ENCODE assay signal across 20 cellular contexts in genomic region chr13:113486698-113487097, GRCh38. TPM values are rescaled to one million over a fixed set of nuclear protein-coding genes. Genes with fewer than 3 reads are reported as not detected.
DNase-seq lines count a peak whose midpoint lies in the region; ATAC-seq, FAIRE-seq and TF ChIP-seq lines count a peak whose summit lies in the region.
"Had no signal": no experiment of that assay in that cellular context is flagged by ENCODE, and none has a peak within 500 bp of the region (broad histone marks: within the 10 kb centered on the region; RNA-seq: fewer than 3 reads in every experiment).

No MANE protein-coding gene starts in this region.

- intact Hi-C loops in heart left ventricle (cut with DNase I), result no loop called here
- intact Hi-C loops in Right ventricle myocardium superior (cut with DNase I), result no loop called here
- intact Hi-C loops in psoas muscle (cut with DNase I), result no loop called here

- H3K4me1 Mint-ChIP-seq in chondrocyte (ENCODE audit: low read depth), result peaks cover 42% of the 10 kb centered on the region

- no peak overlapping the region for H2AFZ ChIP-seq in Karpas-422 (ENCODE audit: low read length)

- no peaks in the 10 kb centered on the region for H3K27me3 Mint-ChIP-seq in chondrocyte (ENCODE audit: low read depth)
- H3K27me3 Mint-ChIP-seq: CD4-positive, alpha-beta T cell had no signal

- peaks cover 0 to 67% (median 27%) of the 10 kb centered on the region in 12 donors for H3K4me1 ChIP-seq in heart left ventricle
- H3K4me1 ChIP-seq in Karpas-422 (ENCODE audit: low read length), result peaks cover 38% of the 10 kb centered on the region
- H3K4me1 ChIP-seq in psoas muscle, result peaks cover 75% of the 10 kb centered on the region

- no peaks in the 10 kb centered on the region for H3K9me2 ChIP-seq in Karpas-422 (replicated peaks; ENCODE audit: insufficient read depth, low read length)

- H3K9ac ChIP-seq in Karpas-422 (ENCODE audit: low read length), result peak overlapping the region; percentile 29; the same call in 1 of the 2 replicates

- H4K20me1 ChIP-seq in Karpas-422 (ENCODE audit: insufficient read depth, low read depth, low read length), result peaks cover 51% of the 10 kb centered on the region

- H3K9me3 ChIP-seq in heart left ventricle (no peaks in the 10 kb centered on the region), Karpas-422 (ENCODE audit: low read length) (no peaks in the 10 kb centered on the region), psoas muscle (no peaks in the 10 kb centered on the region)
- H3K9me3 ChIP-seq: MG63, SJCRH30 had no signal

- peaks cover 2% of the 10 kb centered on the region for H3K36me3 Mint-ChIP-seq in chondrocyte (ENCODE audit: low read depth)

- DNase-seq in heart left ventricle (no peak), Right ventricle myocardium superior (no peak), Karpas-422 (no peak), chondrocyte (ENCODE audit: low spot score) (no peak), psoas muscle (no peak), GM12892 (ENCODE audit: insufficient read length) (no peak)
- DNase-seq: CD4-positive, alpha-beta T cell; DMS79; GOT3; KBM-7; MG63; NCI-H1105; NCI-H187 treated with DMSO at 0.1 percent for 48 hours; NCI-H2171; NCI-H446 treated with DMSO at 0.1 percent for 48 hours; SJCRH30 had no signal

- H3K4me3 ChIP-seq in heart left ventricle (no peak overlapping the region), Karpas-422 (ENCODE audit: low read length) (peak overlapping the region; percentile 6; the same call in 1 of the 2 replicates), psoas muscle (no peak overlapping the region)
- H3K4me3 ChIP-seq: MG63, SJCRH30 had no signal

- peak overlapping the region; percentile 27 for H3K27ac Mint-ChIP-seq in chondrocyte (ENCODE audit: unreplicated experiment)
- H3K27ac Mint-ChIP-seq: CD4-positive, alpha-beta T cell had no signal

- peaks cover 94% of the 10 kb centered on the region for H3K79me2 ChIP-seq in Karpas-422 (ENCODE audit: low read length)

- no peaks in the 10 kb centered on the region for H3K9me3 Mint-ChIP-seq in chondrocyte (ENCODE audit: low read depth)
- H3K9me3 Mint-ChIP-seq: CD4-positive, alpha-beta T cell had no signal

- H3K36me3 ChIP-seq in heart left ventricle (peaks cover 0 to 9% (median 0%) of the 10 kb centered on the region in 9 donors), Karpas-422 (ENCODE audit: insufficient read depth, low read length) (0 out of 2 replicates have a peak, but pooled peaks cover 3% of the 10 kb centered on the region), psoas muscle (ENCODE audit: insufficient read depth in 1 of 2, low read depth in 1 of 2) (no peaks in the 10 kb centered on the region)

- no peak overlapping the region for H3K4me3 Mint-ChIP-seq in chondrocyte (ENCODE audit: unreplicated experiment)

- ATAC-seq in heart left ventricle (no peak), Right ventricle myocardium superior (ENCODE audit: poor library complexity) (no peak), psoas muscle (no peak), HG02642 (IDR thresholded peaks at IDR 0.05; ENCODE audit: poor library complexity, unreplicated experiment) (no peak), GM21515 (IDR thresholded peaks at IDR 0.05; ENCODE audit: unreplicated experiment) (no peak)

- no peak for FAIRE-seq in GM12892 (lab: Jason Lieb, UNC)
- FAIRE-seq: G401.6 had no signal

- TF ChIP-seq CTCF in heart left ventricle (IDR thresholded peaks at IDR 0.05), result no peak
- no peak for TF ChIP-seq CTCF in chondrocyte (IDR thresholded peaks at IDR 0.05)
- TF ChIP-seq CTCF in psoas muscle (IDR thresholded peaks at IDR 0.05), result no peak

- peak overlapping the region; percentile 94 for H3K4me2 ChIP-seq in Karpas-422 (ENCODE audit: low read depth, low read length, poor library complexity, severe bottlenecking)

- TF ChIP-seq POLR2A in heart left ventricle (IDR thresholded peaks at IDR 0.05) (no peak), GM12892 (IDR thresholded peaks at IDR 0.05; ENCODE audit: low read depth, low read length) (no peak)

- H3K27ac ChIP-seq in heart left ventricle, result peak overlapping the region in 11 of 12 donors; percentile 8 to 97 (median 74)
- peak overlapping the region; percentile 71 for H3K27ac ChIP-seq in Karpas-422 (ENCODE audit: low read length)
- peak overlapping the region; percentile 88 for H3K27ac ChIP-seq in psoas muscle
- H3K27ac ChIP-seq: SJCRH30 had no signal

- H3K27me3 ChIP-seq in heart left ventricle (no peaks in the 10 kb centered on the region), Karpas-422 (ENCODE audit: low read length) (no peaks in the 10 kb centered on the region), psoas muscle (ENCODE audit: insufficient read depth in 3 of 3, low read length in 2 of 3) (no peaks in the 10 kb centered on the region)
- H3K27me3 ChIP-seq: MG63, SJCRH30 had no signal

- 41 to 57% (median 48%) methylated on average over 4 of the region's 4 CpGs for WGBS in heart left ventricle, 4 donors
- 27 to 50% (median 29%) methylated on average over 4 of the region's 4 CpGs for WGBS in psoas muscle, 3 donors

RNA-seq across cellular contexts. Expression of gene DCUN1D2, which starts 3.8 kb away (rescaled TPM):
- 100 to 1,000 TPM in 7 of 9 donors, 10 to 100 TPM in 2; 95.4 to 247 (median 159) TPM for total RNA-seq in heart left ventricle
- polyA plus RNA-seq in heart left ventricle, result 10 to 100 TPM; 68.7 to 83.9 TPM
- 196 TPM for total RNA-seq in Right ventricle myocardium superior
- 26.2 and 31.1 TPM in 2 replicates for total RNA-seq in Karpas-422 (2014; rRNA removed; shearing (Covaris generic); ENCODE audit: low replicate concordance)
- 17.0 to 24.9 TPM (median 19.5 TPM) in 3 replicates for total RNA-seq in chondrocyte
- 10 to 100 TPM; 65.7 to 87.0 (median 77.6) TPM for total RNA-seq in psoas muscle
- polyA plus RNA-seq in psoas muscle, result 100 to 1,000 TPM in 1 of 3 donors, 10 to 100 TPM in 2; 32.4 to 151 (median 57.2) TPM
- 8.8 TPM for polyA plus RNA-seq in GM12892 (2012; ENCODE audit: missing spikeins)

RNA-seq across cellular contexts. Expression of gene ADPRHL1, which starts 33.4 kb away (rescaled TPM):
- 100 to 1,000 TPM; 329 to 774 (median 572) TPM for total RNA-seq in heart left ventricle
- polyA plus RNA-seq in heart left ventricle, result 100 to 1,000 TPM; 160 to 252 TPM
- 506 TPM for total RNA-seq in Right ventricle myocardium superior
- 8.9 and 10.2 TPM in 2 replicates for total RNA-seq in Karpas-422 (2014; rRNA removed; shearing (Covaris generic); ENCODE audit: low replicate concordance)
- 6.3 to 8.8 TPM (median 8.4 TPM) in 3 replicates for total RNA-seq in chondrocyte
- total RNA-seq in psoas muscle, result 100 to 1,000 TPM; 186 to 776 (median 416) TPM
- polyA plus RNA-seq in psoas muscle, result 100 to 1,000 TPM; 219 to 326 (median 249) TPM
- 0.98 TPM for polyA plus RNA-seq in GM12892 (2012; ENCODE audit: missing spikeins)
- total RNA-seq: RPMI7951 had no signal

Comparison
In these comparisons a context has a peak if more than half of its experiments do, and no peak if none do; other contexts are left out.
1. RNA of gene ADPRHL1, which starts 33.4 kb away (total RNA-seq): 329 to 774 TPM in heart left ventricle, 186 to 776 TPM in psoas muscle and 506 TPM in Right ventricle myocardium superior (single experiment); 8.9 to 10.2 TPM in Karpas-422 and 6.3 to 8.8 TPM in chondrocyte; every median in the first group is over 10 times any median in the second.
2. Peak in every context shown above with its lines, with median percentiles within 50 percentile points of each other: H3K27ac ChIP-seq.